18 cellular contexts compared by ENCODE assay signal in genomic region chr4:124459922-124460301, GRCh38.
DNase-seq lines count a peak whose midpoint lies in the region; ATAC-seq and TF ChIP-seq lines count a peak whose summit lies in the region.
"Had no signal": no experiment of that assay in that cellular context is flagged by ENCODE, and none has a peak within 500 bp of the region (broad histone marks: within the 10 kb centered on the region; RNA-seq: fewer than 3 reads in every experiment).

No MANE protein-coding gene starts in this region.

- no peak for TF ChIP-seq CTCF in smooth muscle cell (IDR thresholded peaks at IDR 0.05; ENCODE audit: borderline replicate concordance, insufficient read depth, poor library complexity, severe bottlenecking)

- no peak for ATAC-seq in HG02938 (IDR thresholded peaks at IDR 0.05; ENCODE audit: unreplicated experiment)
- ATAC-seq: activated T-cell treated with anti-CD3 and anti-CD28 coated beads, Interleukin-2, amount 50 U/mL, for 4 hours had no signal

- H3K9ac ChIP-seq in smooth muscle cell (ENCODE audit: low read depth) = no peak overlapping the region

- H3F3A ChIP-seq in smooth muscle cell (ENCODE audit: low read depth) = no peaks in the 10 kb centered on the region

- H3K4me2 ChIP-seq in smooth muscle cell = no peak overlapping the region

- H3K4me1 ChIP-seq in ectodermal cell (ENCODE audit: control insufficient read depth, insufficient read depth, low read length) (peaks cover 10% of the 10 kb centered on the region), smooth muscle cell (ENCODE audit: low read depth) (peaks cover 9% of the 10 kb centered on the region)
- H3K4me1 ChIP-seq: prostate gland had no signal

- H2AFZ ChIP-seq in smooth muscle cell (ENCODE audit: low read depth) = peak overlapping the region; percentile 58

- H3K4me3 ChIP-seq in ectodermal cell (ENCODE audit: insufficient read depth, low read depth, low read length) (no peak overlapping the region), smooth muscle cell (no peak overlapping the region)
- H3K4me3 ChIP-seq: prostate gland, SK-N-MC had no signal

- WGBS in ectodermal cell, 2 experiments = 1 to 8% methylated on average over 5 of the region's 5 CpGs
- 48% methylated on average over 5 of the region's 5 CpGs for WGBS in smooth muscle cell (ENCODE audit: low lambda C conversion rate)

- H3K36me3 ChIP-seq in ectodermal cell (ENCODE audit: control insufficient read depth, insufficient read depth, low read length) (no peaks in the 10 kb centered on the region), smooth muscle cell (ENCODE audit: low read depth) (no peaks in the 10 kb centered on the region)
- H3K36me3 ChIP-seq: prostate gland had no signal

- no peaks in the 10 kb centered on the region for H3K9me3 ChIP-seq in ectodermal cell (ENCODE audit: control insufficient read depth, low read length)
- H3K9me3 ChIP-seq in smooth muscle cell (replicated peaks; ENCODE audit: low read depth) = peaks cover 8% of the 10 kb centered on the region
- H3K9me3 ChIP-seq: prostate gland had no signal

- no peaks in the 10 kb centered on the region for H3K79me2 ChIP-seq in smooth muscle cell (ENCODE audit: low read depth)

- H3K27ac ChIP-seq in ectodermal cell (ENCODE audit: insufficient read depth, low read depth, low read length, poor library complexity, severe bottlenecking) (peak overlapping the region; percentile 20), smooth muscle cell (ENCODE audit: low read depth) (no peak overlapping the region)
- H3K27ac ChIP-seq: prostate gland, SK-N-MC had no signal

- H4K20me1 ChIP-seq in smooth muscle cell (ENCODE audit: low read depth) = no peaks in the 10 kb centered on the region

- DNase-seq in M059J (ENCODE audit: low read depth) (peak; percentile 30), iris pigment epithelial cell (ENCODE audit: low read depth) (peak; percentile 45), smooth muscle cell (lab: John Stamatoyannopoulos, UW; ENCODE audit: unreplicated experiment) (no peak), amniotic stem cell (lab: John Stamatoyannopoulos, UW) (no peak), NCI-H2171 treated with DMSO at 0.1 percent for 48 hours (lab: John Stamatoyannopoulos, UW) (no peak), SW 1271 (lab: John Stamatoyannopoulos, UW) (no peak)
- DNase-seq: activated CD4-positive, alpha-beta T cell treated with anti-CD3 and anti-CD28 coated beads, Interleukin-2, amount 50 U/mL, for 4 hours; activated naive CD8-positive, alpha-beta T cell treated with anti-CD3 and anti-CD28 coated beads for 36 hours; activated T-cell treated with anti-CD3 and anti-CD28 coated beads, Interleukin-2, amount 50 U/mL, for 4 hours; CD4-positive, alpha-beta T cell; foreskin fibroblast; islet precursor cell; NCI-H146; NCI-H524 treated with DMSO at 0.1 percent for 48 hours had no signal

- H3K27me3 ChIP-seq in ectodermal cell (ENCODE audit: control insufficient read depth, insufficient read depth, low read length, poor library complexity, severe bottlenecking) (no peaks in the 10 kb centered on the region), smooth muscle cell (ENCODE audit: low read depth) (no peaks in the 10 kb centered on the region)

Comparison
In these comparisons a context has a peak if more than half of its experiments do, and no peak if none do; other contexts are left out.
1. DNase-seq: peak in M059J (single experiment) and iris pigment epithelial cell (single experiment); none in smooth muscle cell (single experiment), amniotic stem cell (single experiment), NCI-H2171 treated with DMSO at 0.1 percent for 48 hours (single experiment) and SW 1271 (0 of 2).